In genomic region chr1:42964032-42964812, GRCh38 we compare ENCODE assay signal across 21 cellular contexts. TPM values are rescaled to one million over a fixed set of nuclear protein-coding genes. Genes with fewer than 3 reads are reported as not detected.
A peak's percentile ranks its signal among the peaks of the same experiment; 100 is the strongest.
DNase-seq lines count a peak whose midpoint lies in the region; ATAC-seq, FAIRE-seq and TF ChIP-seq lines count a peak whose summit lies in the region.
"Had no signal": no experiment of that assay in that cellular context is flagged by ENCODE, and none has a peak within 500 bp of the region (broad histone marks: within the 10 kb centered on the region; RNA-seq: fewer than 3 reads in every experiment).

No MANE protein-coding gene starts in this region.

- H3K36me3 ChIP-seq in breast epithelium (no peaks in the 10 kb centered on the region), keratinocyte (ENCODE audit: control insufficient read depth in 2 of 2, extremely low read depth in 1 of 2, insufficient read depth in 2 of 2, low read length in 2 of 2) (no peaks in the 10 kb centered on the region), vagina (no peaks in the 10 kb centered on the region)
- H3K36me3 ChIP-seq: BLaER1 treated with 17β-estradiol and CSF1 and Interleukin-3, amounts not matched to agents 10 nM and 100 nM; heart left ventricle; left lung; uterus had no signal

- dilution Hi-C loops in keratinocyte (cut with MboI; ENCODE audit: extremely low pct_ligation_motif_present, low sequenced_read_pairs), result no loop called here

- CTCF ChIA-PET in MCF 10A (lab: Yijun Ruan, JAX), result interaction anchor here (0.6 to 2.2 kb wide), 6 partner anchors 14 to 373 kb away, joined by 3 to 6 read pairs (median 4); no protein-coding TSS in a partner anchor

- no peaks in the 10 kb centered on the region for H3K36me3 Mint-ChIP-seq in MCF 10A (ENCODE audit: insufficient read depth, unreplicated experiment)
- peaks cover 2% of the 10 kb centered on the region for H3K36me3 Mint-ChIP-seq in activated T-helper 17 cell treated with anti-CD3 and anti-CD28 coated beads, Interleukin-2, amount 50 U/mL, for 72 hours (ENCODE audit: low read depth)
- H3K36me3 Mint-ChIP-seq: activated naive CD8-positive, alpha-beta T cell had no signal

- DNase-seq in MCF 10A (ENCODE audit: unreplicated experiment) (peak; percentile 25), breast epithelium (ENCODE audit: low spot score in 2 of 2) (no peak), keratinocyte (ENCODE audit: low read depth, low spot score) (no peak), vagina (ENCODE audit: extremely low spot score in 2 of 2) (peak in 1 of 2 donors; percentile 52), GM12891 (ENCODE audit: insufficient read length, low spot score) (no peak)
- no peak for DNase-seq in activated CD4-positive, CD25-positive, alpha-beta regulatory T cell (lab: John Stamatoyannopoulos, UW)
- DNase-seq: effector memory CD4-positive, alpha-beta T cell; heart left ventricle; KBM-7; left lung; NCI-H1092 treated with DMSO at 0.1 percent for 48 hours; NCI-H524; uterus had no signal

- H3K27me3 Mint-ChIP-seq in MCF 10A (ENCODE audit: insufficient read depth, unreplicated experiment), result no peaks in the 10 kb centered on the region
- peaks cover 5% of the 10 kb centered on the region for H3K27me3 Mint-ChIP-seq in activated T-helper 17 cell treated with anti-CD3 and anti-CD28 coated beads, Interleukin-2, amount 50 U/mL, for 72 hours
- H3K27me3 Mint-ChIP-seq: activated naive CD8-positive, alpha-beta T cell had no signal

- no peaks in the 10 kb centered on the region for H3K9me1 ChIP-seq in keratinocyte (ENCODE audit: control insufficient read depth, extremely low read depth, insufficient read depth, low read length)

- no peak overlapping the region for H2AFZ ChIP-seq in keratinocyte (ENCODE audit: control insufficient read depth, low read length)

- no peak for TF ChIP-seq CTCF in MCF 10A (IDR thresholded peaks at IDR 0.05; ENCODE audit: unreplicated experiment)
- no peak for TF ChIP-seq CTCF in breast epithelium (IDR thresholded peaks at IDR 0.05)
- TF ChIP-seq CTCF in keratinocyte (optimal IDR thresholded peaks at IDR 0.05 in 1 of 3, IDR thresholded peaks at IDR 0.05 in 1 of 3, conservative IDR thresholded peaks at IDR 0.05 in 1 of 3; ENCODE audit: extremely low read depth in 1 of 3, insufficient read depth in 2 of 3, low read length in 3 of 3), result no peak
- no peak for TF ChIP-seq CTCF in vagina (IDR thresholded peaks at IDR 0.05)

- BruUV-seq in MCF 10A (replicated peaks; lab: Mats Ljungman, UMichigan), result TSS peak; percentile 98

- intact Hi-C loops in MCF 10A (cut with micrococcal nuclease) (no loop called here), breast epithelium (cut with DNase I; ENCODE audit: low total_unique reads) (no loop called here), vagina (cut with DNase I) (no loop called here)

- POLR2A ChIA-PET in MCF 10A (lab: Yijun Ruan, JAX), result interaction anchor here (1.3 to 16.8 kb wide), 6 partner anchors 11 to 109 kb away, joined by 3 to 403 read pairs (median 6); no protein-coding TSS in a partner anchor

- H3K9me3 ChIP-seq in breast epithelium, result no peaks in the 10 kb centered on the region
- no peaks in the 10 kb centered on the region for H3K9me3 ChIP-seq in keratinocyte (ENCODE audit: control insufficient read depth, low read depth, low read length)
- no peaks in the 10 kb centered on the region for H3K9me3 ChIP-seq in vagina
- H3K9me3 ChIP-seq: BLaER1 treated with 17β-estradiol and CSF1 and Interleukin-3, amounts not matched to agents 10 nM and 100 nM; heart left ventricle; left lung; uterus had no signal

- H3K79me2 ChIP-seq in keratinocyte (ENCODE audit: control insufficient read depth, insufficient read depth, low read length), result peaks cover 6% of the 10 kb centered on the region

- peaks cover 49% of the 10 kb centered on the region for H3K4me1 Mint-ChIP-seq in MCF 10A (ENCODE audit: insufficient read depth, unreplicated experiment)
- peaks cover 22% of the 10 kb centered on the region for H3K4me1 Mint-ChIP-seq in activated T-helper 17 cell treated with anti-CD3 and anti-CD28 coated beads, Interleukin-2, amount 50 U/mL, for 72 hours

- no peak overlapping the region for H3K4me2 ChIP-seq in keratinocyte (ENCODE audit: control insufficient read depth, extremely low read depth, insufficient read depth, low read depth, low read length)
- H3K4me2 ChIP-seq: BLaER1 treated with 17β-estradiol and CSF1 and Interleukin-3, amounts not matched to agents 10 nM and 100 nM had no signal

- no peaks in the 10 kb centered on the region for H3K4me1 ChIP-seq in breast epithelium
- peaks cover 62% of the 10 kb centered on the region for H3K4me1 ChIP-seq in keratinocyte (ENCODE audit: control insufficient read depth, extremely low read depth, insufficient read depth, low read length)
- peaks cover 47% of the 10 kb centered on the region for H3K4me1 ChIP-seq in vagina
- H3K4me1 ChIP-seq: uterus had no signal

- H3K27me3 ChIP-seq in breast epithelium (no peaks in the 10 kb centered on the region), keratinocyte (ENCODE audit: control insufficient read depth, extremely low read depth, insufficient read depth, low read length) (no peaks in the 10 kb centered on the region), vagina (no peaks in the 10 kb centered on the region)
- H3K27me3 ChIP-seq: uterus had no signal

- H4K20me1 ChIP-seq in keratinocyte (ENCODE audit: control insufficient read depth, extremely low read depth, insufficient read depth, low read length), result no peaks in the 10 kb centered on the region
- H4K20me1 ChIP-seq: BLaER1 treated with 17β-estradiol and CSF1 and Interleukin-3, amounts not matched to agents 10 nM and 100 nM had no signal

- no peak for FAIRE-seq in keratinocyte (lab: Jason Lieb, UNC)
- no peak for FAIRE-seq in GM12891 (lab: Jason Lieb, UNC)
- FAIRE-seq: A204.1, GM18507 had no signal

- ATAC-seq in activated T-helper 17 cell treated with anti-CD3 and anti-CD28 coated beads, Interleukin-2, amount 50 U/mL, for 72 hours (replicated peaks), result no peak
- no peak for ATAC-seq in GM19023 (IDR thresholded peaks at IDR 0.05; ENCODE audit: unreplicated experiment)
- ATAC-seq: heart left ventricle, left lung had no signal

- no peak overlapping the region for H3K27ac ChIP-seq in breast epithelium
- peak overlapping the region; percentile 57 for H3K27ac ChIP-seq in keratinocyte (ENCODE audit: control insufficient read depth, insufficient read depth, low read length)
- peak overlapping the region; percentile 92 for H3K27ac ChIP-seq in vagina
- H3K27ac ChIP-seq: BLaER1 treated with 17β-estradiol and CSF1 and Interleukin-3, amounts not matched to agents 10 nM and 100 nM; left lung had no signal

- H3K4me3 ChIP-seq in breast epithelium (no peak overlapping the region), keratinocyte (ENCODE audit: control insufficient read depth in 2 of 3, extremely low read depth in 1 of 3, insufficient read depth in 2 of 3, low read depth in 1 of 3, low read length in 3 of 3) (no peak overlapping the region), vagina (no peak overlapping the region)
- H3K4me3 ChIP-seq: BLaER1 treated with 17β-estradiol and CSF1 and Interleukin-3, amounts not matched to agents 10 nM and 100 nM; heart left ventricle; left lung; uterus had no signal

- TF ChIP-seq POLR2A in breast epithelium (IDR thresholded peaks at IDR 0.05) (no peak), vagina (IDR thresholded peaks at IDR 0.05) (no peak), GM12891 (IDR thresholded peaks at IDR 0.05; ENCODE audit: low read depth, low read length) (no peak)

- H3K27ac Mint-ChIP-seq in MCF 10A (ENCODE audit: low read depth, unreplicated experiment), result peak overlapping the region; percentile 52
- no peak overlapping the region for H3K27ac Mint-ChIP-seq in activated T-helper 17 cell treated with anti-CD3 and anti-CD28 coated beads, Interleukin-2, amount 50 U/mL, for 72 hours
- H3K27ac Mint-ChIP-seq: activated T-helper 1 cell treated with anti-CD3 and anti-CD28 coated beads, Interleukin-12 subunit alpha, Interleukin-12 subunit beta, Interleukin-2, Interleukin-4 antibody, amounts not matched to agents 30 ng/mL and 10 ng/mL and 1 ng/mL, durations not matched to agents 14 hours and 24 hours and 36 hours had no signal

- H3K9ac ChIP-seq in keratinocyte (ENCODE audit: control insufficient read depth, extremely low read depth, insufficient read depth, low read length), result no peak overlapping the region
- H3K9ac ChIP-seq: BLaER1 treated with 17β-estradiol and CSF1 and Interleukin-3, amounts not matched to agents 10 nM and 100 nM had no signal

- H3K4me3 Mint-ChIP-seq in MCF 10A (ENCODE audit: unreplicated experiment), result no peak overlapping the region
- peak overlapping the region; percentile 92 for H3K4me3 Mint-ChIP-seq in activated T-helper 17 cell treated with anti-CD3 and anti-CD28 coated beads, Interleukin-2, amount 50 U/mL, for 72 hours
- H3K4me3 Mint-ChIP-seq: activated T-helper 1 cell treated with anti-CD3 and anti-CD28 coated beads, Interleukin-12 subunit alpha, Interleukin-12 subunit beta, Interleukin-2, Interleukin-4 antibody, amounts not matched to agents 30 ng/mL and 10 ng/mL and 1 ng/mL, durations not matched to agents 14 hours and 24 hours and 36 hours had no signal

- H3K9me3 Mint-ChIP-seq in MCF 10A (ENCODE audit: unreplicated experiment), result no peaks in the 10 kb centered on the region
- H3K9me3 Mint-ChIP-seq in activated T-helper 17 cell treated with anti-CD3 and anti-CD28 coated beads, Interleukin-2, amount 50 U/mL, for 72 hours, result no peaks in the 10 kb centered on the region
- H3K9me3 Mint-ChIP-seq: activated T-helper 1 cell treated with anti-CD3 and anti-CD28 coated beads, Interleukin-12 subunit alpha, Interleukin-12 subunit beta, Interleukin-2, Interleukin-4 antibody, amounts not matched to agents 30 ng/mL and 10 ng/mL and 1 ng/mL, durations not matched to agents 14 hours and 24 hours and 36 hours; neural crest cell had no signal

TF ChIP-seq in GM12891, 5 proteins besides CTCF, POLR2A, EP300 and RAD21 (continues in another document):
- TF ChIP-seq POU2F2 (IDR thresholded peaks at IDR 0.05; ENCODE audit: low read depth, low read length), result no peak
- TF ChIP-seq SPI1 (IDR thresholded peaks at IDR 0.05; ENCODE audit: low read depth, low read length), result no peak
- TF ChIP-seq POLR2AphosphoS5 (IDR thresholded peaks at IDR 0.05; ENCODE audit: low read depth, low read length), result no peak
- TF ChIP-seq TAF1 (IDR thresholded peaks at IDR 0.05; ENCODE audit: low read depth, low read length), result no peak

RNA-seq across cellular contexts. Expression of gene SLC2A1, which starts 5.6 kb away (rescaled TPM):
- total RNA-seq in MCF 10A (2022) (87.5 and 95.0 TPM in 2 replicates), breast epithelium (10 to 100 TPM; 29.5 to 78.9 (median 42.1) TPM), vagina (286 TPM)
- total RNA-seq in activated T-helper 17 cell treated with anti-CD3 and anti-CD28 coated beads, Interleukin-2, amount 50 U/mL, for 72 hours, result 100 to 1,000 TPM; 217 to 280 TPM
- polyA plus RNA-seq in keratinocyte, result 580 to 1,115 TPM (median 689 TPM) in 3 replicates
- polyA plus RNA-seq in keratinocyte (2011; ENCODE audit: low read depth), result 202 TPM
- polyA plus RNA-seq in keratinocyte (2011; cell fraction: cytosol; rRNA removed), result 275 and 321 TPM in 2 replicates
- polyA plus RNA-seq in keratinocyte (2011; cell fraction: nucleus; rRNA removed), result 1,814 and 2,318 TPM in 2 replicates
- 844 and 1,046 TPM in 2 replicates for polyA plus RNA-seq in keratinocyte (2012; ENCODE audit: low replicate concordance)
- polyA minus RNA-seq in keratinocyte, result 817 to 1,377 TPM (median 1,072 TPM) in 3 replicates
- 724 TPM for polyA minus RNA-seq in keratinocyte (2011; cell fraction: cytosol; rRNA and poly(A)+ RNA removed)
- 1,644 and 2,001 TPM in 2 replicates for polyA minus RNA-seq in keratinocyte (2011; cell fraction: nucleus; rRNA and poly(A)+ RNA removed)
- polyA plus RNA-seq in GM12891 (2012; ENCODE audit: low read depth, missing spikeins), result 33.9 TPM

Comparison
In these comparisons a context has a peak if more than half of its experiments do, and no peak if none do; other contexts are left out.
1. H3K27ac ChIP-seq: peak in keratinocyte (single experiment) and vagina (single experiment); none in breast epithelium (0 of 2).